Comparison of ENCODE assay signal across 33 cellular contexts in the genomic region with DNA sequence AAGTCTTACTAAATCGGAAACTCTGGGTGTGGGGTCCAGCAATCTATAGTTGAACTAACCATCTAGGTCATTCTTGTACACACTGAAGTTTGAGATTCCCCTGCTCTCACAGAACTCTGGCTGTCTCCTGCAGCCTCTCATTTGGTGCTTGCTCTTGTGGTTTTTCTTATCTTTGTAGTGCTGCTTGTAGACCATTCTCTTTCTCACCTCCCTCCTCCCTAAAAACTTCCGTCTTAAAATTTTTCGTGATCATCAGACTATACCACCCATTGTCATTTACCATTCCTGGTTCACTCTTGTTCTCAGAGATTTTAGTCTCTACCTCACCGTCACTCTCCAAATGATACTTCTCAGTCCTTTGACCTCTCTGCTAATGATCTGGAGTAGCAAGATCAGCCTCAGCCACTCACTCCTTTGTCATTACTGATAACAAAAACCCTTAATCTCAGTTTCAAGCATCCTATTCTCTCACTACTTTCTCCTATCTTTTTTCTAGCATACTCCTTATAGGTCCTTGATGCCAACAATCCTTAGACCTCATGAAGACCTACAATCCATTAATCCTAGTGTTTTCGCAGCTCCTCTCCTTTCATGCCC. TPM values are rescaled to one million over a fixed set of nuclear protein-coding genes. Genes with fewer than 3 reads are reported as not detected.
DNase-seq lines count a peak whose midpoint lies in the region; ATAC-seq and TF ChIP-seq lines count a peak whose summit lies in the region.
"Had no signal": no experiment of that assay in that cellular context is flagged by ENCODE, and none has a peak within 500 bp of the region (broad histone marks: within the 10 kb centered on the region; RNA-seq: fewer than 3 reads in every experiment).

No MANE protein-coding gene starts in this region.

- H3K27me3 ChIP-seq in CD8-positive, alpha-beta T cell (ENCODE audit: insufficient read depth, low read length) = no peaks in the 10 kb centered on the region
- no peaks in the 10 kb centered on the region for H3K27me3 ChIP-seq in DND-41 (ENCODE audit: insufficient read depth, low read length, poor library complexity)
- H3K27me3 ChIP-seq: BLaER1 treated with 17β-estradiol and CSF1 and Interleukin-3, amounts not matched to agents 10 nM and 100 nM; breast epithelium; right atrium auricular region; SJCRH30; upper lobe of right lung had no signal

- peaks cover 6% of the 10 kb centered on the region for H3K4me1 ChIP-seq in CD8-positive, alpha-beta T cell (ENCODE audit: insufficient read depth, low read length)
- peaks cover 20% of the 10 kb centered on the region for H3K4me1 ChIP-seq in DND-41 (ENCODE audit: insufficient read depth, low read length)
- H3K4me1 ChIP-seq: breast epithelium, parathyroid adenoma, right atrium auricular region, SJCRH30, upper lobe of right lung had no signal

- intact Hi-C loops in CD8-positive, alpha-beta T cell (cut with DNase I, micrococcal nuclease) = loop anchor here in 1 of 2 experiments (5.0 kb wide), 1 partner anchor 65 kb away; the partner anchor contains the start of gene BTBD8

- H4K20me1 ChIP-seq in DND-41 (ENCODE audit: insufficient read depth, low read length) = no peaks in the 10 kb centered on the region
- H4K20me1 ChIP-seq: BLaER1 treated with 17β-estradiol and CSF1 and Interleukin-3, amounts not matched to agents 10 nM and 100 nM had no signal

- H3K27ac ChIP-seq in CD8-positive, alpha-beta T cell (ENCODE audit: low read depth, low read length) = no peak overlapping the region
- H3K27ac ChIP-seq in DND-41 (ENCODE audit: low read length) = no peak overlapping the region
- H3K27ac ChIP-seq: BLaER1 treated with 17β-estradiol and CSF1 and Interleukin-3, amounts not matched to agents 10 nM and 100 nM; breast epithelium; HL-60; parathyroid adenoma; right atrium auricular region; SJCRH30; upper lobe of right lung had no signal

- no peaks in the 10 kb centered on the region for H3K36me3 ChIP-seq in CD8-positive, alpha-beta T cell (ENCODE audit: insufficient read depth, low read length)
- H3K36me3 ChIP-seq in DND-41 (ENCODE audit: insufficient read depth, low read length) = no peaks in the 10 kb centered on the region
- H3K36me3 ChIP-seq: BLaER1 treated with 17β-estradiol and CSF1 and Interleukin-3, amounts not matched to agents 10 nM and 100 nM; breast epithelium; right atrium auricular region; SJCRH30; upper lobe of right lung had no signal

- DNase-seq in CD8-positive, alpha-beta T cell = no peak
- DNase-seq in DND-41 (peak; percentile 24), T-helper 17 cell (no peak), NCI-H128 (lab: John Stamatoyannopoulos, UW; ENCODE audit: unreplicated experiment) (no peak), ecto neural progenitor cell (ENCODE audit: low spot score) (no peak), anterior cingulate cortex (lab: John Stamatoyannopoulos, UW) (no peak), hepatic stellate cell (ENCODE audit: low spot score) (no peak)
- DNase-seq in effector memory CD8-positive, alpha-beta T cell = no peak
- DNase-seq: activated CD4-positive, CD25-positive, alpha-beta regulatory T cell treated with anti-CD3 and anti-CD28 coated beads, Interleukin-2, amount 50 U/mL, for 72 hours; activated CD8-positive, alpha-beta T cell treated with anti-CD3 and anti-CD28 coated beads for 36 hours; activated naive CD4-positive, alpha-beta T cell treated with anti-CD3 and anti-CD28 coated beads for 36 hours; Calu3; DMS79 treated with DMSO at 0.1 percent for 48 hours; effector CD4-positive, alpha-beta T cell; GF-D8; HCEC 1CT; Karpas-422; mammary epithelial cell; NCI-H1436; NCI-H2107; NCI-H748 treated with DMSO at 0.1 percent for 48 hours; SJCRH30; small intestine; stimulated activated naive CD4-positive, alpha-beta T cell treated with Interleukin-2 at 50 U/mL for 16 hours; upper lobe of right lung had no signal

- peaks cover 15% of the 10 kb centered on the region for H3K4me1 Mint-ChIP-seq in CD8-positive, alpha-beta T cell (ENCODE audit: low read depth)
- peaks cover 14% of the 10 kb centered on the region for H3K4me1 Mint-ChIP-seq in T-helper 17 cell
- peaks cover 13 to 18% of the 10 kb centered on the region in 2 donors for H3K4me1 Mint-ChIP-seq in effector memory CD8-positive, alpha-beta T cell (ENCODE audit: low read depth in 2 of 2)
- H3K4me1 Mint-ChIP-seq: neural crest cell had no signal

- no peak overlapping the region for H3K4me3 Mint-ChIP-seq in CD8-positive, alpha-beta T cell
- H3K4me3 Mint-ChIP-seq in T-helper 17 cell = peak overlapping the region; percentile 63
- peak overlapping the region; percentile 22 to 58 for H3K4me3 Mint-ChIP-seq in effector memory CD8-positive, alpha-beta T cell
- H3K4me3 Mint-ChIP-seq: activated CD8-positive, alpha-beta T cell treated with anti-CD3 and anti-CD28 coated beads for 36 hours; activated naive CD4-positive, alpha-beta T cell treated with anti-CD3 and anti-CD28 coated beads for 36 hours; neural crest cell had no signal

- no peaks in the 10 kb centered on the region for H3K9me3 Mint-ChIP-seq in CD8-positive, alpha-beta T cell
- H3K9me3 Mint-ChIP-seq in effector memory CD8-positive, alpha-beta T cell = no peaks in the 10 kb centered on the region
- H3K9me3 Mint-ChIP-seq: activated CD8-positive, alpha-beta T cell treated with anti-CD3 and anti-CD28 coated beads for 36 hours; activated naive CD4-positive, alpha-beta T cell treated with anti-CD3 and anti-CD28 coated beads for 36 hours had no signal

- H3K9ac ChIP-seq in DND-41 (ENCODE audit: low read depth, low read length) = no peak overlapping the region
- H3K9ac ChIP-seq: BLaER1 treated with 17β-estradiol and CSF1 and Interleukin-3, amounts not matched to agents 10 nM and 100 nM; parathyroid adenoma had no signal

- no peaks in the 10 kb centered on the region for H3K36me3 Mint-ChIP-seq in CD8-positive, alpha-beta T cell
- no peaks in the 10 kb centered on the region for H3K36me3 Mint-ChIP-seq in T-helper 17 cell (ENCODE audit: low read depth)
- no peaks in the 10 kb centered on the region for H3K36me3 Mint-ChIP-seq in effector memory CD8-positive, alpha-beta T cell (ENCODE audit: insufficient read depth)

- H2AFZ ChIP-seq in DND-41 (ENCODE audit: low read depth, low read length) = peak overlapping the region; percentile 65
- H2AFZ ChIP-seq: parathyroid adenoma had no signal

- CTCF ChIA-PET in CD8-positive, alpha-beta T cell (lab: Charles Lee) = no interaction called here

- H3K4me3 ChIP-seq in CD8-positive, alpha-beta T cell (ENCODE audit: low read depth, low read length) = no peak overlapping the region
- H3K4me3 ChIP-seq in DND-41 (ENCODE audit: low read depth in 1 of 2, low read length in 2 of 2) = no peak overlapping the region
- H3K4me3 ChIP-seq: BLaER1 treated with 17β-estradiol and CSF1 and Interleukin-3, amounts not matched to agents 10 nM and 100 nM; breast epithelium; right atrium auricular region; SJCRH30; upper lobe of right lung had no signal

- POLR2A ChIA-PET in CD8-positive, alpha-beta T cell (lab: Charles Lee) = no interaction called here

- H3K4me2 ChIP-seq in DND-41 (ENCODE audit: insufficient read depth, low read length) = peak overlapping the region; percentile 47

- ATAC-seq in CD8-positive, alpha-beta T cell = peak; percentile 20
- ATAC-seq in DND-41 (ENCODE audit: insufficient read depth, low read depth) (peak; percentile 92), T-helper 17 cell (peak; percentile 42)
- peak; percentile 83 for ATAC-seq in effector memory CD8-positive, alpha-beta T cell (replicated peaks)
- ATAC-seq: activated CD8-positive, alpha-beta T cell treated with anti-CD3 and anti-CD28 coated beads for 36 hours; upper lobe of right lung had no signal

- peak overlapping the region; percentile 16 for H3K27ac Mint-ChIP-seq in CD8-positive, alpha-beta T cell
- H3K27ac Mint-ChIP-seq in T-helper 17 cell = peak overlapping the region; percentile 59
- H3K27ac Mint-ChIP-seq in effector memory CD8-positive, alpha-beta T cell = peak overlapping the region; percentile 7 to 79
- H3K27ac Mint-ChIP-seq: activated CD8-positive, alpha-beta T cell treated with anti-CD3 and anti-CD28 coated beads for 36 hours; activated naive CD4-positive, alpha-beta T cell treated with anti-CD3 and anti-CD28 coated beads for 36 hours had no signal

- H3K9me3 ChIP-seq in CD8-positive, alpha-beta T cell (ENCODE audit: low read length) = no peaks in the 10 kb centered on the region
- no peaks in the 10 kb centered on the region for H3K9me3 ChIP-seq in DND-41 (ENCODE audit: insufficient read depth, low read length, severe bottlenecking)
- no peaks in the 10 kb centered on the region for H3K9me3 ChIP-seq in T-helper 17 cell (ENCODE audit: control insufficient read depth, low read length, poor library complexity, severe bottlenecking)
- H3K9me3 ChIP-seq: breast epithelium, right atrium auricular region, SJCRH30, upper lobe of right lung had no signal

- no peaks in the 10 kb centered on the region for H3K27me3 Mint-ChIP-seq in CD8-positive, alpha-beta T cell (ENCODE audit: low read depth)
- H3K27me3 Mint-ChIP-seq in T-helper 17 cell = peaks cover 10% of the 10 kb centered on the region
- no peaks in the 10 kb centered on the region for H3K27me3 Mint-ChIP-seq in effector memory CD8-positive, alpha-beta T cell

- no peak for TF ChIP-seq CTCF in CD8-positive, alpha-beta T cell (IDR thresholded peaks at IDR 0.05)
- TF ChIP-seq CTCF in DND-41 (IDR thresholded peaks at IDR 0.05; ENCODE audit: borderline replicate concordance, extremely low read depth, low read length, poor library complexity, severe bottlenecking) = no peak

- H3K79me2 ChIP-seq in DND-41 (ENCODE audit: insufficient read depth, low read length) = no peaks in the 10 kb centered on the region
- H3K79me2 ChIP-seq: parathyroid adenoma had no signal

RNA-seq across cellular contexts. Expression of gene EPHX4, which starts 13.0 kb away (rescaled TPM):
- total RNA-seq in CD8-positive, alpha-beta T cell = not detected
- not detected for total RNA-seq in T-helper 17 cell
- total RNA-seq: right atrium auricular region had no signal

RNA-seq across cellular contexts. Expression of gene SETSIP, which starts 58.4 kb away (rescaled TPM):
- total RNA-seq in CD8-positive, alpha-beta T cell = under 1 TPM in 1 of 2 experiments, not detected in 1; 0.52 TPM
- not detected for total RNA-seq in T-helper 17 cell
- total RNA-seq: breast epithelium, Calu3, mammary epithelial cell, mucosa of gallbladder, neural crest cell, right atrium auricular region, temporal lobe, upper lobe of right lung had no signal

Comparison
In these comparisons a context has a peak if more than half of its experiments do, and no peak if none do; other contexts are left out.
1. ATAC-seq: peak in every context shown above with its lines; median percentile 92 in DND-41; 83 in effector memory CD8-positive, alpha-beta T cell; 42 in T-helper 17 cell; 20 in CD8-positive, alpha-beta T cell.